In the genomic region with DNA sequence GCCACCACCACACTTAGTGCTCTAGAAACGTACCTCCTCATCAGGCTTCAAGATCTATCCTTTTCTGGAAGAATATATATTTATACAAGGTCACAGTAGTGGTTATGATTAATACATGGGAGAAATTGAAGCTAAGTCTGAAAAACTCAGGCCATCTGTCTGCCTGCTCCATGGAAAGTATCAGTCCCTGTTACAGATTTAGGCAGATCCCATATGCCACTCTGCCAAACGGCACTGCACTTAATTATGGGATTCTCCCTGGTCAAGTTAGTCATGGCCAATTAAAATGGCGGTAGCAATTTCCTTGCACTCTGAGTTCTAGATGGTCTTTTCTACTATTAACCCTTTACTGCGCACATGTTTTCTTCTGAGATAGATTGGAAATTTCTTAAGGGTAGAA, we compare ENCODE assay signal across 18 cellular contexts.
DNase-seq lines count a peak whose midpoint lies in the region; ATAC-seq lines count a peak whose summit lies in the region.
"Had no signal": no experiment of that assay in that cellular context is flagged by ENCODE, and none has a peak within 500 bp of the region (broad histone marks: within the 10 kb centered on the region; RNA-seq: fewer than 3 reads in every experiment).

No MANE protein-coding gene starts in this region.

- ATAC-seq in GM18909 (IDR thresholded peaks at IDR 0.05; ENCODE audit: poor library complexity, unreplicated experiment) (no peak), GM19467 (IDR thresholded peaks at IDR 0.05; ENCODE audit: unreplicated experiment) (no peak)
- ATAC-seq: HepG2 had no signal

- peak; percentile 27 for DNase-seq in NCI-H2171 treated with DMSO at 0.1 percent for 48 hours (lab: John Stamatoyannopoulos, UW)
- no peak for DNase-seq in NCI-H2171 (lab: John Stamatoyannopoulos, UW)
- DNase-seq in DMS 273 (lab: John Stamatoyannopoulos, UW; ENCODE audit: unreplicated experiment), result peak; percentile 72
- peak; percentile 24 for DNase-seq in NCI-H524 treated with DMSO at 0.1 percent for 48 hours (lab: John Stamatoyannopoulos, UW)
- peak; percentile 55 for DNase-seq in fibroblast of peridontal ligament (ENCODE audit: extremely low read depth)
- DNase-seq: 8988T; BE2C; C1 segment of cervical spinal cord; CD4-positive, CD25-positive, alpha-beta regulatory T cell; CD8-positive, alpha-beta memory T cell; COR-L47; DMS153; DMS79; GDM1; H9 had no signal
